In the genomic region with DNA sequence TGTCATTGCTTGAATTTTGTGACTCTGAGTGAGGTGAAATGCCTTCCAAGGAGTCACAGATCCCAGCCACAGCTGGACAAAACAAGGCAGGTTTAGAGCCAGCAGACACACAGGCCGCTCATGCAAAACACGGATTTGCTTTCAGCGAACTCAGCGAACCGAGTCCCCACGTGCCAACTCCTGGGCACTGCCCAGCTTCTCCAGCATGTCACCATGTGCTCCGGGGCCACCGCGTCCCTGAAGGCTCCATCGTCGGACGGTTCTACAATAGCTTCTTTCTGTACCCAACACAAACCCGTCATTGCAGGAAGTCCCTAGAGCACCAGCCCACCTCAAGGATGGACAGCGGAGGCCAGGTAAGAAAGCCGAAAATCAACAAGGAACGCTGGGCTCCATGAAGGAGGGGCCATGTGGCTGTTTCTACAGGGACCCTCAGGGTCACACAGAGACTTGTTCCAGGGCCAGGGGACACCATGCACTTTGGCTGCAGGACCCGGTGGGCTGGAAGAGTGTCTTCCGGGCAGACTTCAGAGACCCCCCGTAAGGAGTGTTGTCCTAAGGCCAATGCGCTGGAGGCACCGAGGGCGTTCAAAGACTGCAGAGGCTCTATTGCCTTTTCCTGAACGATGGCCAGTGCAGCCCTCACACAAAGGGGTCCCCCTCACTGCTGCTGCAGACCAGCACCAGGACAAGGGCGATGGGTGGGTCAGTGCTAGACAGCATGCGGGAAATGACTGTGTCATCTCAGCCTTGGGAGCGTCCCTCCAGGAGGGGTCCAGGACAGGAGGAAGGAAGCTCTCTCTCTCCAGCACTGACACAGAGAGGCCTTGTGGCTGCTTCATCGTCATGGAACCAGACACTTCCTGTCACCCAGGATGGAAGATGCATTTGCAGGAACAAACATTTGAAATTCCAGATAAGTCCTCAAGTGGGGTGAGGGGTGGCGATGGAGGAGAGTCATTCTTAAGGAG, we compare ENCODE assay signal across 23 cellular contexts. TPM values are rescaled to one million over a fixed set of nuclear protein-coding genes. Genes with fewer than 3 reads are reported as not detected.
"Had no signal": no experiment of that assay in that cellular context is flagged by ENCODE, and none has a peak within 500 bp of the region (broad histone marks: within the 10 kb centered on the region; RNA-seq: fewer than 3 reads in every experiment).

No MANE protein-coding gene starts in this region.

- H3K27me3 ChIP-seq: foreskin keratinocyte, right lobe of liver, stomach had no signal

- H3K27ac Mint-ChIP-seq: activated CD4-positive, alpha-beta T cell treated with anti-CD3 and anti-CD28 coated beads, Interleukin-2, amount 10 ng/mL, durations not matched to agents 7 days and 5 days; activated CD8-positive, alpha-beta T cell treated with anti-CD3 and anti-CD28 coated beads, Interleukin-2, amount 10 ng/mL, durations not matched to agents 7 days and 5 days; activated naive CD4-positive, alpha-beta T cell treated with anti-CD3 and anti-CD28 coated beads, Interleukin-2, amount 10 ng/mL, durations not matched to agents 7 days and 5 days; activated naive CD8-positive, alpha-beta T cell treated with anti-CD3 and anti-CD28 coated beads, Interleukin-2, amount 50 U/mL, for 24 hours; brain; endodermal cell; natural killer cell treated with Interleukin-12 subunit alpha and Interleukin-12 subunit beta and Interleukin-15 and Interleukin-18, amount 100 ng/mL, for 72 hours; stimulated activated effector memory CD8-positive, alpha-beta T cell treated with anti-CD3 and anti-CD28 coated beads, Interleukin-12 subunit alpha, Interleukin-12 subunit beta, amount 100 ng/mL, for 72 hours; T-helper 1 cell treated with Interleukin-12 subunit alpha and Interleukin-12 subunit beta and Interleukin-4 antibody, amounts not matched to agents 30 μg/mL and 1 μg/mL, for 36 hours; type B pancreatic cell had no signal

- H3K9me3 ChIP-seq: left ventricle myocardium inferior, right lobe of liver, stomach had no signal

- H3K4me3 ChIP-seq: dorsolateral prefrontal cortex, left ventricle myocardium inferior, right lobe of liver, stomach had no signal

- ATAC-seq: activated CD4-positive, CD25-positive, alpha-beta regulatory T cell treated with anti-CD3 and anti-CD28 coated beads, Interleukin-2, amount 50 U/mL, for 24 hours; activated CD8-positive, alpha-beta T cell treated with anti-CD3 and anti-CD28 coated beads, Interleukin-2, amount 10 ng/mL, durations not matched to agents 7 days and 5 days; activated naive CD8-positive, alpha-beta T cell treated with anti-CD3 and anti-CD28 coated beads, Interleukin-2, amount 50 U/mL, for 24 hours; foreskin keratinocyte; right lobe of liver; stimulated activated effector memory CD8-positive, alpha-beta T cell treated with anti-CD3 and anti-CD28 coated beads, Interleukin-12 subunit alpha, Interleukin-12 subunit beta, amount 100 ng/mL, for 72 hours had no signal

- H3K9me3 Mint-ChIP-seq: activated CD4-positive, alpha-beta T cell treated with anti-CD3 and anti-CD28 coated beads, Interleukin-2, amount 10 ng/mL, durations not matched to agents 7 days and 5 days; activated naive CD4-positive, alpha-beta T cell treated with anti-CD3 and anti-CD28 coated beads, Interleukin-2, amount 10 ng/mL, durations not matched to agents 7 days and 5 days; activated naive CD8-positive, alpha-beta T cell treated with anti-CD3 and anti-CD28 coated beads, Interleukin-2, amount 50 U/mL, for 24 hours; brain; endodermal cell; natural killer cell treated with Interleukin-12 subunit alpha and Interleukin-12 subunit beta and Interleukin-15 and Interleukin-18, amount 100 ng/mL, for 72 hours; T-helper 1 cell treated with Interleukin-12 subunit alpha and Interleukin-12 subunit beta and Interleukin-4 antibody, amounts not matched to agents 30 μg/mL and 1 μg/mL, for 36 hours; type B pancreatic cell had no signal

- H3K4me1 Mint-ChIP-seq: activated CD4-positive, alpha-beta T cell treated with anti-CD3 and anti-CD28 coated beads, Interleukin-2, amount 10 ng/mL, durations not matched to agents 7 days and 5 days; activated naive CD4-positive, alpha-beta T cell treated with anti-CD3 and anti-CD28 coated beads, Interleukin-2, amount 10 ng/mL, durations not matched to agents 7 days and 5 days; activated naive CD8-positive, alpha-beta T cell treated with anti-CD3 and anti-CD28 coated beads, Interleukin-2, amount 50 U/mL, for 24 hours; stimulated activated effector memory CD8-positive, alpha-beta T cell treated with anti-CD3 and anti-CD28 coated beads, Interleukin-12 subunit alpha, Interleukin-12 subunit beta, amount 100 ng/mL, for 72 hours had no signal

- H3K36me3 ChIP-seq: left ventricle myocardium inferior, right lobe of liver, stomach had no signal

- H3K4me1 ChIP-seq: foreskin keratinocyte, left ventricle myocardium inferior had no signal

- H3K27ac ChIP-seq: dorsolateral prefrontal cortex, foreskin keratinocyte, left ventricle myocardium inferior, right lobe of liver, stomach had no signal

- DNase-seq: activated CD4-positive, alpha-beta T cell treated with anti-CD3 and anti-CD28 coated beads, Interleukin-2, amount 10 ng/mL, durations not matched to agents 7 days and 5 days; activated CD8-positive, alpha-beta T cell treated with anti-CD3 and anti-CD28 coated beads, Interleukin-2, amount 10 ng/mL, durations not matched to agents 7 days and 5 days; activated effector memory CD4-positive, alpha-beta T cell treated with Interleukin-2 at 50 U/mL for 16 hours; activated naive CD4-positive, alpha-beta T cell treated with anti-CD3 and anti-CD28 coated beads, Interleukin-2, amount 10 ng/mL, durations not matched to agents 7 days and 5 days; activated naive CD8-positive, alpha-beta T cell treated with anti-CD3 and anti-CD28 coated beads, Interleukin-2, amount 50 U/mL, for 24 hours; endodermal cell; foreskin keratinocyte; glutamatergic neuron; left ventricle myocardium inferior; mesenchymal stem cell; small intestine; stimulated activated CD4-positive, alpha-beta T cell treated with anti-CD3 and anti-CD28 coated beads, Interleukin-4, amount 100 ng/mL, for 24 hours; stomach had no signal

- H3K36me3 Mint-ChIP-seq: activated naive CD4-positive, alpha-beta T cell treated with anti-CD3 and anti-CD28 coated beads, Interleukin-2, amount 10 ng/mL, durations not matched to agents 7 days and 5 days; brain; natural killer cell treated with Interleukin-12 subunit alpha and Interleukin-12 subunit beta and Interleukin-15 and Interleukin-18, amount 100 ng/mL, for 72 hours; stimulated activated effector memory CD8-positive, alpha-beta T cell treated with anti-CD3 and anti-CD28 coated beads, Interleukin-12 subunit alpha, Interleukin-12 subunit beta, amount 100 ng/mL, for 72 hours; type B pancreatic cell had no signal

- H3K4me3 Mint-ChIP-seq: activated CD4-positive, alpha-beta T cell treated with anti-CD3 and anti-CD28 coated beads, Interleukin-2, amount 10 ng/mL, durations not matched to agents 7 days and 5 days; activated CD8-positive, alpha-beta T cell treated with anti-CD3 and anti-CD28 coated beads, Interleukin-2, amount 10 ng/mL, durations not matched to agents 7 days and 5 days; activated naive CD4-positive, alpha-beta T cell treated with anti-CD3 and anti-CD28 coated beads, Interleukin-2, amount 10 ng/mL, durations not matched to agents 7 days and 5 days; activated naive CD8-positive, alpha-beta T cell treated with anti-CD3 and anti-CD28 coated beads, Interleukin-2, amount 50 U/mL, for 24 hours; brain; natural killer cell treated with Interleukin-12 subunit alpha and Interleukin-12 subunit beta and Interleukin-15 and Interleukin-18, amount 100 ng/mL, for 72 hours; stimulated activated effector memory CD8-positive, alpha-beta T cell treated with anti-CD3 and anti-CD28 coated beads, Interleukin-12 subunit alpha, Interleukin-12 subunit beta, amount 100 ng/mL, for 72 hours; T-helper 1 cell treated with Interleukin-12 subunit alpha and Interleukin-12 subunit beta and Interleukin-4 antibody, amounts not matched to agents 30 μg/mL and 1 μg/mL, for 36 hours; type B pancreatic cell had no signal

RNA-seq across cellular contexts. Expression of gene DACT2, which starts 19.8 kb away (rescaled TPM):
- total RNA-seq: activated CD8-positive, alpha-beta T cell treated with anti-CD3 and anti-CD28 coated beads, Interleukin-2, amount 10 ng/mL, durations not matched to agents 7 days and 5 days; fibroblast of lung; natural killer cell treated with Interleukin-12 subunit alpha and Interleukin-12 subunit beta and Interleukin-15 and Interleukin-18, amount 100 ng/mL, for 72 hours; pulmonary artery endothelial cell had no signal
- polyA plus RNA-seq: fibroblast of lung had no signal
